ENCODE assay signal across 32 cellular contexts in the genomic region with DNA sequence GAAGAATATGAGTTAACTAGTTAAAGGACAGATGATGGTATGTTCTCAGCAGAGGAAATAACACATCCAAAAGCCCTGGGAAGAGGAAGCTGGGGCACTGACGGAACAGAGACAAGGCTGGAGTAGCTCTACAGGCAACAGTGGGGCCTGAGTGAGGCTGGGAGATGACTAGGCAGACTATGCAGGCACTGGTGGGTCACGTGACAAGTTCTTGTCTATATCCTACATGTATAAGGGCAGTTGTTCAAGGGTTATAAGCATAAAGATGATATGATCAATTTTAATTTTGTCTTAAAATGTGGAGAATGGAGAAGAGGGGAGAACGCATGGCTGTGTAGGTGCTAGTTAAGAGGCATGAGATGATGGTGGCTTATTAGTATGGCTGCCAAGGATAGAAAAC.
"Had no signal": no experiment of that assay in that cellular context is flagged by ENCODE, and none has a peak within 500 bp of the region (broad histone marks: within the 10 kb centered on the region; RNA-seq: fewer than 3 reads in every experiment).

No MANE protein-coding gene starts in this region.

- H3K4me1 Mint-ChIP-seq: activated T-helper 17 cell treated with anti-CD3 and anti-CD28 coated beads, Interleukin-2, amount 50 U/mL, for 72 hours; central memory CD8-positive, alpha-beta T cell; WTC11 had no signal

- H3K4me3 ChIP-seq: coronary artery, dorsolateral prefrontal cortex, esophagus muscularis mucosa, gastrocnemius medialis, heart left ventricle had no signal

- ATAC-seq: activated CD8-positive, alpha-beta T cell treated with anti-CD3 and anti-CD28 coated beads for 36 hours; activated T-cell treated with anti-CD3 and anti-CD28 coated beads, Interleukin-2, amount 50 U/mL, for 4 hours; activated T-helper 17 cell treated with anti-CD3 and anti-CD28 coated beads, Interleukin-2, amount 50 U/mL, for 72 hours; foreskin keratinocyte; gastrocnemius medialis; heart left ventricle; WTC11 had no signal

- H3K27ac Mint-ChIP-seq: activated CD8-positive, alpha-beta T cell treated with anti-CD3 and anti-CD28 coated beads for 36 hours; activated naive CD8-positive, alpha-beta T cell; activated T-helper 17 cell treated with anti-CD3 and anti-CD28 coated beads, Interleukin-2, amount 50 U/mL, for 72 hours; dendritic cell treated with granulocyte-macrophage colony-stimulating factor and Interleukin-4, amounts not matched to agents 40 ng/mL and 50 ng/mL, for 4 days; endodermal cell; WTC11 had no signal

- DNase-seq: activated CD4-positive, alpha-beta T cell treated with anti-CD3 and anti-CD28 coated beads for 1 hour; activated CD4-positive, alpha-beta T cell treated with anti-CD3 and anti-CD28 coated beads for 4 hours; activated CD4-positive, alpha-beta T cell treated with anti-CD3 and anti-CD28 coated beads, Interleukin-2, amount 50 U/mL, for 1 hour; activated CD4-positive, alpha-beta T cell treated with anti-CD3 and anti-CD28 coated beads, Interleukin-2, amount 50 U/mL, for 48 hours; activated CD8-positive, alpha-beta memory T cell treated with anti-CD3 and anti-CD28 coated beads for 24 hours; activated CD8-positive, alpha-beta T cell treated with anti-CD3 and anti-CD28 coated beads for 36 hours; activated effector memory CD4-positive, alpha-beta T cell treated with Interleukin-2 at 50 U/mL for 16 hours; activated gamma-delta T cell treated with Interleukin-2 at 50 U/mL for 16 hours; activated naive CD4-positive, alpha-beta T cell treated with anti-CD3 and anti-CD28 coated beads, Interleukin-2, amount 50 U/mL, for 16 hours; activated naive CD4-positive, alpha-beta T cell treated with Interleukin-2 at 50 U/mL for 16 hours; activated T-cell treated with anti-CD3 and anti-CD28 coated beads, Interleukin-2, amount 50 U/mL, for 4 hours; amniotic stem cell; anterior cingulate cortex; brain microvascular endothelial cell; dorsolateral prefrontal cortex; effector memory CD4-positive, alpha-beta T cell; endodermal cell; foreskin keratinocyte; gastrocnemius medialis; glutamatergic neuron; heart left ventricle; T-helper 2 cell had no signal

- H3K27me3 Mint-ChIP-seq: activated CD8-positive, alpha-beta T cell treated with anti-CD3 and anti-CD28 coated beads for 36 hours; dendritic cell treated with granulocyte-macrophage colony-stimulating factor and Interleukin-4, amounts not matched to agents 40 ng/mL and 50 ng/mL, for 4 days had no signal

- H3K36me3 Mint-ChIP-seq: activated naive CD8-positive, alpha-beta T cell; WTC11 had no signal

- H3K9me3 Mint-ChIP-seq: activated CD8-positive, alpha-beta T cell treated with anti-CD3 and anti-CD28 coated beads for 36 hours; dendritic cell treated with granulocyte-macrophage colony-stimulating factor and Interleukin-4, amounts not matched to agents 40 ng/mL and 50 ng/mL, for 4 days; endodermal cell; WTC11 had no signal

- FAIRE-seq: astrocyte, bronchial epithelial cell, TTC549 had no signal

- H3K4me1 ChIP-seq: esophagus muscularis mucosa, foreskin keratinocyte, gastrocnemius medialis, heart left ventricle had no signal

- H3K4me3 Mint-ChIP-seq: activated CD8-positive, alpha-beta T cell treated with anti-CD3 and anti-CD28 coated beads for 36 hours; activated naive CD8-positive, alpha-beta T cell; activated T-cell treated with anti-CD3 and anti-CD28 coated beads, Interleukin-2, amount 50 U/mL, for 4 hours; activated T-helper 17 cell treated with anti-CD3 and anti-CD28 coated beads, Interleukin-2, amount 50 U/mL, for 72 hours; central memory CD8-positive, alpha-beta T cell; dendritic cell treated with granulocyte-macrophage colony-stimulating factor and Interleukin-4, amounts not matched to agents 40 ng/mL and 50 ng/mL, for 4 days; endodermal cell; WTC11 had no signal

- H3K27ac ChIP-seq: brain microvascular endothelial cell, coronary artery, dorsolateral prefrontal cortex, esophagus muscularis mucosa, foreskin keratinocyte, gastrocnemius medialis, heart left ventricle had no signal

- H3K9me3 ChIP-seq: esophagus muscularis mucosa, gastrocnemius medialis had no signal
